ENCODE assay signal across 22 cellular contexts in genomic region chr10:75630746-75631145, GRCh38.
DNase-seq lines count a peak whose midpoint lies in the region; ATAC-seq, FAIRE-seq and TF ChIP-seq lines count a peak whose summit lies in the region.
"Had no signal": no experiment of that assay in that cellular context is flagged by ENCODE, and none has a peak within 500 bp of the region (broad histone marks: within the 10 kb centered on the region; RNA-seq: fewer than 3 reads in every experiment).

No MANE protein-coding gene starts in this region.

- H2AFZ ChIP-seq in neuronal stem cell (ENCODE audit: low read length), result peak overlapping the region; percentile 81

- DNase-seq in GM18507 (ENCODE audit: extremely low spot score, insufficient read length, low read depth) (no peak), foreskin melanocyte (peak; percentile 19), neuronal stem cell (ENCODE audit: low spot score) (no peak), GF-D8 (lab: John Stamatoyannopoulos, UW) (no peak), WERI-Rb-1 (no peak)
- DNase-seq: AML-193; Caco-2; Calu3; CD4-positive, alpha-beta T cell; CD8-positive, alpha-beta T cell; DMS79 treated with DMSO at 0.1 percent for 48 hours had no signal

- no peak overlapping the region for H3K4me2 ChIP-seq in neuronal stem cell (ENCODE audit: insufficient read depth, low read length, poor library complexity, severe bottlenecking)
- H3K4me2 ChIP-seq: A549; BLaER1 treated with 17β-estradiol and CSF1 and Interleukin-3, amounts not matched to agents 10 nM and 100 nM had no signal

- no peak overlapping the region for H2BK12ac ChIP-seq in neuronal stem cell (ENCODE audit: low read length)

- no peak overlapping the region for H2AK5ac ChIP-seq in neuronal stem cell (ENCODE audit: low read depth, low read length)

- no peak overlapping the region for H2BK5ac ChIP-seq in neuronal stem cell (ENCODE audit: low read length)

- H4K91ac ChIP-seq in neuronal stem cell (ENCODE audit: low read depth, low read length, poor library complexity), result no peak overlapping the region

- H3K79me1 ChIP-seq in neuronal stem cell (ENCODE audit: low read depth, low read length), result no peaks in the 10 kb centered on the region

- no peak overlapping the region for H3K4me3 ChIP-seq in liver (ENCODE audit: low read depth in 1 of 3, low read length in 3 of 3)
- no peak overlapping the region for H3K4me3 ChIP-seq in neuronal stem cell (ENCODE audit: low read length in 2 of 2)
- no peak overlapping the region for H3K4me3 ChIP-seq in WERI-Rb-1 (ENCODE audit: low read depth, low read length)
- H3K4me3 ChIP-seq: A549; BLaER1 treated with 17β-estradiol and CSF1 and Interleukin-3, amounts not matched to agents 10 nM and 100 nM; GM12878 had no signal

- peak; percentile 12 for FAIRE-seq in GM18507 (lab: Jason Lieb, UNC)
- FAIRE-seq: A549, D721Med, G401.6, GM12878, GM12892, GM19239 had no signal

- H4K8ac ChIP-seq in neuronal stem cell (ENCODE audit: low read depth, low read length), result no peak overlapping the region

- peaks cover 0 to 5% (median 2%) of the 10 kb centered on the region in 4 donors for H3K4me1 ChIP-seq in liver (ENCODE audit: control insufficient read depth in 4 of 4, insufficient read depth in 4 of 4, low read length in 3 of 4)
- H3K4me1 ChIP-seq in neuronal stem cell (ENCODE audit: control insufficient read depth in 2 of 2, insufficient read depth in 1 of 2, low read depth in 1 of 2, low read length in 2 of 2), result peaks cover 3 to 13% of the 10 kb centered on the region in 2 donors
- H3K4me1 ChIP-seq: A549 had no signal

- H3K9me3 ChIP-seq in liver (ENCODE audit: control insufficient read depth in 4 of 4, low read length in 3 of 4), result no peaks in the 10 kb centered on the region
- H3K9me3 ChIP-seq in neuronal stem cell (replicated peaks in 1 of 2; ENCODE audit: control insufficient read depth in 2 of 2, insufficient read depth in 1 of 2, low read depth in 1 of 2, low read length in 2 of 2), result no peaks in the 10 kb centered on the region
- H3K9me3 ChIP-seq in WERI-Rb-1 (ENCODE audit: severe bottlenecking), result no peaks in the 10 kb centered on the region
- H3K9me3 ChIP-seq: A549; BLaER1 treated with 17β-estradiol and CSF1 and Interleukin-3, amounts not matched to agents 10 nM and 100 nM; Caco-2 had no signal

- H3K27me3 ChIP-seq in liver (ENCODE audit: control insufficient read depth in 4 of 4, insufficient read depth in 4 of 4, low read length in 3 of 4) (no peaks in the 10 kb centered on the region), neuronal stem cell (ENCODE audit: control insufficient read depth in 3 of 3, insufficient read depth in 3 of 3, low read depth in 1 of 3, low read length in 3 of 3) (no peaks in the 10 kb centered on the region), WERI-Rb-1 (ENCODE audit: insufficient read depth, low read depth, severe bottlenecking) (no peaks in the 10 kb centered on the region)
- H3K27me3 ChIP-seq: BLaER1 treated with 17β-estradiol and CSF1 and Interleukin-3, amounts not matched to agents 10 nM and 100 nM had no signal

- no peak overlapping the region for H3K23ac ChIP-seq in neuronal stem cell (ENCODE audit: low read depth, low read length, poor library complexity)

- TF ChIP-seq RAD21 in liver (IDR thresholded peaks at IDR 0.05), result no peak

- H3K4ac ChIP-seq in neuronal stem cell (ENCODE audit: low read length), result no peak overlapping the region

- no peak overlapping the region for H2BK15ac ChIP-seq in neuronal stem cell (ENCODE audit: low read length)

- no peak overlapping the region for H2BK120ac ChIP-seq in neuronal stem cell (ENCODE audit: low read depth, low read length)

- H3K9ac ChIP-seq in liver (ENCODE audit: low read depth in 1 of 2, low read length in 2 of 2) (no peak overlapping the region), neuronal stem cell (ENCODE audit: low read depth, low read length, poor library complexity) (no peak overlapping the region)
- H3K9ac ChIP-seq: BLaER1 treated with 17β-estradiol and CSF1 and Interleukin-3, amounts not matched to agents 10 nM and 100 nM had no signal

- 67% methylated on average over 2 of the region's 2 CpGs for WGBS in liver
- no CpG with 5 or more reads among the region's 2 CpGs for WGBS in neuronal stem cell (ENCODE audit: extremely low coverage in 2 of 2, insufficient read length in 2 of 2, insufficient replicate concordance in 1 of 2), 2 donors

- no peak overlapping the region for H3K14ac ChIP-seq in neuronal stem cell (ENCODE audit: low read length)

- no peak overlapping the region for H3K18ac ChIP-seq in neuronal stem cell (ENCODE audit: low read length)

- TF ChIP-seq CTCF in liver (IDR thresholded peaks at IDR 0.05; ENCODE audit: low read depth, low read length, missing input control) (no peak), WERI-Rb-1 (IDR thresholded peaks at IDR 0.05; ENCODE audit: low read depth, low read length) (no peak)

- H3K27ac ChIP-seq in liver (ENCODE audit: low read depth in 1 of 2, low read length in 2 of 2) (no peak overlapping the region), neuronal stem cell (replicated peaks; ENCODE audit: low read length) (no peak overlapping the region), WERI-Rb-1 (no peak overlapping the region)
- H3K27ac ChIP-seq: 22Rv1; A549; BLaER1 treated with 17β-estradiol and CSF1 and Interleukin-3, amounts not matched to agents 10 nM and 100 nM; C4-2B had no signal

- ATAC-seq in HG02610 (IDR thresholded peaks at IDR 0.05; ENCODE audit: unreplicated experiment), result no peak
- ATAC-seq: A549; CD8-positive, alpha-beta T cell; GM12878 had no signal

- H3K36me3 ChIP-seq in liver (ENCODE audit: control insufficient read depth in 4 of 4, insufficient read depth in 3 of 4, low read depth in 1 of 4, low read length in 3 of 4) (no peaks in the 10 kb centered on the region), neuronal stem cell (replicated peaks in 1 of 2; ENCODE audit: control insufficient read depth in 2 of 2, insufficient read depth in 2 of 2, low read length in 2 of 2) (no peaks in the 10 kb centered on the region), WERI-Rb-1 (no peaks in the 10 kb centered on the region)
- H3K36me3 ChIP-seq: BLaER1 treated with 17β-estradiol and CSF1 and Interleukin-3, amounts not matched to agents 10 nM and 100 nM had no signal

TF ChIP-seq in liver, 16 proteins besides CTCF, POLR2A, EP300 and RAD21:
- TF ChIP-seq MAX (IDR thresholded peaks at IDR 0.05) (no peak), ATF3 (IDR thresholded peaks at IDR 0.05) (no peak), NR2F2 (IDR thresholded peaks at IDR 0.05) (no peak), HNF4A (conservative IDR thresholded peaks at IDR 0.05) (peak; percentile 14 to 50), HNF4G (IDR thresholded peaks at IDR 0.05) (no peak)
